8 cellular contexts compared by ENCODE assay signal in the genomic region with DNA sequence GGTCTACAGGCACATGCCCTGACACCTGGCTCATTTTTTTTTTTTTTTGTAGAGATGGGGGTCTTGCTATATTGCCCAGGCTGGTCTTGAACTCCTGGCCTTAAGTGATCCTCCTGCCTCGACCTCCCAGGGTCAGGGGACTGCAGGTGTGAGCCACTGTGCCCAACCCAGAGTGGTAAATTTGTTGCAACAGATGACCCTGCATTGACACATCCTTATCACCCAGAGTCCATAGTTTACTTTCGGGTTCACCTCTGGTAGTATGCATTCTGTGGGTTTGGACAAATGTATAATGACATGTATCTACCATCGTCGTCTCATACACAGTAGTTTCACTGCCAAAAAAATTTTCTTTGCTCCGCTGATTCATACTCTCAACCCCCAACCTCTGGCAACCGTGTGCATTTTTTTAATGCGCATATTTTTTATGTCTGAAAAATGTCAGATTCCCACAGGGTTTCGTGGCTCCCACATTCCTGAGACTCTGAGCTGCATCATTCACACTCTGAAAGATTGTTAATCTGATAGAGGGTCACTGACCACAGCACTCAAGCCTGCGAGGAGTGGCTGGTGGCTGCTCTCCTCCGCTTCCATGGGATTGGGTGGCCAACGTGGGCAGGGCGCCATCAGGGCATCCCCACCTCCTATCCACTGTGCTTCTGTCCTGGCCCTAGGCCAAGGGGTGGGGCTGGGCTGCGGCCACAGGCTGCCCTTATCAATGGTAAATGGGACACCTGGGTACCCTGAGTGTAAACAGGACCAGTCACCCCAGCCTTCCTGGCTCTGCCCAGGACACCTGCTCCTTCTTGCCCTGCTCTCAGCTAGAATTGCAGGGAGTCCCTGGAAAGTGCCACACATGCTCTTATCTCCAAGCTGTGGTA. TPM values are rescaled to one million over a fixed set of nuclear protein-coding genes. Genes with fewer than 3 reads are reported as not detected.
DNase-seq lines count a peak whose midpoint lies in the region; ATAC-seq lines count a peak whose summit lies in the region.

No MANE protein-coding gene starts in this region.

- H3K9me3 ChIP-seq in esophagus (ENCODE audit: control insufficient read depth in 2 of 2, insufficient read depth in 1 of 2, low read depth in 1 of 2, low read length in 1 of 2) (no peaks in the 10 kb centered on the region), trophoblast cell (ENCODE audit: insufficient read depth, low read depth, low read length) (no peaks in the 10 kb centered on the region)
- no peaks in the 10 kb centered on the region for H3K9me3 ChIP-seq in effector memory CD4-positive, alpha-beta T cell (ENCODE audit: control insufficient read depth, low read length)

- H3K9ac ChIP-seq in trophoblast cell (ENCODE audit: low read length), result no peak overlapping the region

- ATAC-seq in HG02763 (IDR thresholded peaks at IDR 0.05; ENCODE audit: unreplicated experiment) (no peak), HG02970 (IDR thresholded peaks at IDR 0.05; ENCODE audit: low FRiP score, unreplicated experiment) (no peak)

- H2BK12ac ChIP-seq in trophoblast cell (ENCODE audit: low read length), result no peak overlapping the region

- whole genome bisulfite sequencing in esophagus, 2 donors, result 21 to 26% methylated on average over 13 of the region's 13 CpGs
- no CpG with 5 or more reads among the region's 13 CpGs for whole genome bisulfite sequencing in trophoblast cell (ENCODE audit: extremely low coverage, insufficient coverage, insufficient read length)

- H3K18ac ChIP-seq in trophoblast cell (ENCODE audit: low read length), result peak overlapping the region; percentile 3

- H3K36me3 ChIP-seq in esophagus (ENCODE audit: control insufficient read depth in 2 of 2, insufficient read depth in 2 of 2, low read length in 1 of 2) (peaks cover 0 to 17% of the 10 kb centered on the region in 2 donors), trophoblast cell (ENCODE audit: control insufficient read depth in 1 of 2, insufficient read depth in 2 of 2, low read length in 2 of 2) (peaks cover 34 to 48% of the 10 kb centered on the region in 2 experiments)
- H3K36me3 ChIP-seq in effector memory CD4-positive, alpha-beta T cell (ENCODE audit: control insufficient read depth, insufficient read depth, low read length), result no peaks in the 10 kb centered on the region

- H3K14ac ChIP-seq in trophoblast cell (ENCODE audit: low read length), result no peak overlapping the region

- H4K8ac ChIP-seq in trophoblast cell (ENCODE audit: low read depth, low read length), result no peak overlapping the region

- peaks cover 20% of the 10 kb centered on the region for H3K79me2 ChIP-seq in trophoblast cell (ENCODE audit: control insufficient read depth, insufficient read depth, low read length, poor library complexity)

- H3K4me3 ChIP-seq in esophagus (ENCODE audit: low read depth in 1 of 2, low read length in 2 of 2), result no peak overlapping the region
- no peak overlapping the region for H3K4me3 ChIP-seq in trophoblast cell (ENCODE audit: low read depth, low read length)
- H3K4me3 ChIP-seq in effector memory CD4-positive, alpha-beta T cell (ENCODE audit: insufficient read depth, low read depth, low read length, poor library complexity, severe bottlenecking), result no peak overlapping the region

- no peak overlapping the region for H2BK5ac ChIP-seq in trophoblast cell (ENCODE audit: low read depth, low read length, poor library complexity)

- no peaks in the 10 kb centered on the region for H3K27me3 ChIP-seq in esophagus (ENCODE audit: control insufficient read depth in 1 of 2, insufficient read depth in 2 of 2, low read length in 2 of 2)
- no peaks in the 10 kb centered on the region for H3K27me3 ChIP-seq in trophoblast cell (ENCODE audit: insufficient read depth, low read length)
- no peaks in the 10 kb centered on the region for H3K27me3 ChIP-seq in effector memory CD4-positive, alpha-beta T cell (replicated peaks; ENCODE audit: control insufficient read depth, insufficient read depth, low read length, poor library complexity, severe bottlenecking)

- H3K23ac ChIP-seq in trophoblast cell (ENCODE audit: low read length), result no peak overlapping the region

- no peak overlapping the region for H2BK120ac ChIP-seq in trophoblast cell (ENCODE audit: insufficient read depth, low read length, poor library complexity)

- no peak overlapping the region for H3K4me2 ChIP-seq in trophoblast cell (ENCODE audit: low read length)

- H2AK5ac ChIP-seq in trophoblast cell (ENCODE audit: low read length), result no peak overlapping the region

- no peaks in the 10 kb centered on the region for H3K79me1 ChIP-seq in trophoblast cell (ENCODE audit: low read length)

- H4K91ac ChIP-seq in trophoblast cell (ENCODE audit: low read depth, low read length), result no peak overlapping the region

- H2AFZ ChIP-seq in trophoblast cell (ENCODE audit: insufficient read depth, low read length, poor library complexity), result no peak overlapping the region

- H4K12ac ChIP-seq in trophoblast cell (ENCODE audit: low read depth, low read length), result no peak overlapping the region

- peak; percentile 36 for DNase-seq in DMS79 treated with DMSO at 0.1 percent for 48 hours (lab: John Stamatoyannopoulos, UW)
- peak; percentile 79 for DNase-seq in NCI-H774 (lab: John Stamatoyannopoulos, UW)
- peak in 1 of 2 donors; percentile 62 for DNase-seq in trophoblast cell
- no peak for DNase-seq in effector memory CD4-positive, alpha-beta T cell
- DNase-seq in Ammon's horn (ENCODE audit: low spot score), result no peak

- H3K27ac ChIP-seq in esophagus (ENCODE audit: low read depth in 2 of 2, low read length in 1 of 2) (peak overlapping the region; percentile 68 to 73), trophoblast cell (ENCODE audit: low read depth, low read length) (no peak overlapping the region)
- no peak overlapping the region for H3K27ac ChIP-seq in effector memory CD4-positive, alpha-beta T cell (ENCODE audit: insufficient read depth, low read length, poor library complexity, severe bottlenecking)

- peak overlapping the region; percentile 87 for H3K4ac ChIP-seq in trophoblast cell (ENCODE audit: low read depth, low read length)

- peaks cover 12 to 30% of the 10 kb centered on the region in 2 donors for H3K4me1 ChIP-seq in esophagus (ENCODE audit: control insufficient read depth in 2 of 2, insufficient read depth in 2 of 2, low read length in 1 of 2)
- peaks cover 8 to 23% of the 10 kb centered on the region in 2 experiments for H3K4me1 ChIP-seq in trophoblast cell (ENCODE audit: control insufficient read depth in 1 of 2, insufficient read depth in 2 of 2, low read length in 2 of 2)
- no peaks in the 10 kb centered on the region for H3K4me1 ChIP-seq in effector memory CD4-positive, alpha-beta T cell (ENCODE audit: control insufficient read depth, insufficient read depth, low read length, poor library complexity, severe bottlenecking)

RNA-seq across cellular contexts. Expression of a gene that starts 9.6 kb away (rescaled TPM):
- 10 to 100 TPM; 29.9 to 37.3 TPM for polyA plus RNA-seq in esophagus
- 98.1 and 98.9 TPM in 2 replicates for polyA plus RNA-seq in trophoblast cell (2013)

Comparison
In these comparisons a context has a peak if more than half of its experiments do, and no peak if none do; other contexts are left out.
1. DNase-seq: peak in DMS79 treated with DMSO at 0.1 percent for 48 hours (single experiment) and NCI-H774 (single experiment); none in effector memory CD4-positive, alpha-beta T cell (0 of 3) and Ammon's horn (single experiment).
2. H3K27ac ChIP-seq: peak in esophagus (2 of 2); none in trophoblast cell (single experiment) and effector memory CD4-positive, alpha-beta T cell (single experiment).